Comparison of ENCODE assay signal across 35 cellular contexts in the genomic region with DNA sequence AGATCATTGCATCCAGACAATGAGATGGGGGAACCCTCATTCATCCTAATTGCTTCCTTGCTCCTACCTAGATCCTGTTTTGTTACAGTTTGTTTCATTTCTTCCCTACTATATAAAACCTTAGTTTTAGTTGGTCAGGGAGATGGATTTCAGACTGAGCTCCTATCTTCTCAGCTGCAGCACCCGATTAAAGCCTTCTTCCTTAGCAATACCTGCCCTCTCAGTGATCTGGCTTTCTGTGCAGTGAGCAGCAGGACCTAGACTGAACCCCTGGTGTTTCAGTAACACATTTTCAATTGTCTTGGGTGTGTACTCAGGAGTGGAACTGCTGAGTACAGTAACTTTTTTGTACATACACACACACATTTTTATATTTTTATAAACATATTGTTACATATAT.
"Had no signal": no experiment of that assay in that cellular context is flagged by ENCODE, and none has a peak within 500 bp of the region (broad histone marks: within the 10 kb centered on the region; RNA-seq: fewer than 3 reads in every experiment).

No MANE protein-coding gene starts in this region.

- DNase-seq: Karpas-422, Kasumi-1, MG63, MM.1S, MV-4-11, NCI-H1048, NCI-H1092, NCI-H1092 treated with DMSO at 0.1 percent for 48 hours, NCI-H1105, NCI-H1105 treated with DMSO at 0.1 percent for 48 hours, NCI-H1417, NCI-H1417 treated with DMSO at 0.1 percent for 48 hours, NCI-H1436, NCI-H1436 treated with DMSO at 0.1 percent for 48 hours, NCI-H146, NCI-H1694, NCI-H1694 treated with DMSO at 0.1 percent for 48 hours, NCI-H187, NCI-H187 treated with DMSO at 0.1 percent for 48 hours, NCI-H1930, NCI-H2029, NCI-H2029 treated with DMSO at 0.1 percent for 48 hours, NCI-H2081, NCI-H2081 treated with DMSO at 0.1 percent for 48 hours, NCI-H2107, NCI-H2171, NCI-H2171 treated with DMSO at 0.1 percent for 48 hours, NCI-H2227 treated with DMSO at 0.1 percent for 48 hours, NCI-H226, NCI-H345, NCI-H446, NCI-H446 treated with DMSO at 0.1 percent for 48 hours, NCI-H510A, NCI-H510A treated with DMSO at 0.1 percent for 48 hours, NCI-H524 had no signal

- H3K4me3 ChIP-seq: MG63 had no signal

- H3K27me3 ChIP-seq: MG63 had no signal

- H3K36me3 ChIP-seq: MG63 had no signal
